In the genomic region with DNA sequence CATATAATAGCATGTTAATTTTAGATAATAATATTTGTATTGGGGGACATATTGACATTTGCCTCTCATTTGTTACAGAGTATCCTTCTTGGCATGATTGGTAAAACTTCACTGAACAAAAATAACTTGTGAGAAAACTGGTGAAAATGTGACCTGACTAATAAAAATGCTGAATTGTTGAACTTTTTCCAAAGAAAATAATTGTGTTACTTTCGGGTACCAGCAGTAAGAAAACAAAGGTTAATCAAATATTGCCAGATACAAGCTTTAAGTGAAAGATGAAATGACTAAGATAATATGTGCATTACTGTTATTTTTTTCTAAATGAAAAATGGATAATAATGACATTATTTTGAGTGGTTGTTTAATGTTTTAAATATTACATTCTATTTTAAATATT, we compare ENCODE assay signal across 25 cellular contexts. TPM values are rescaled to one million over a fixed set of nuclear protein-coding genes. Genes with fewer than 3 reads are reported as not detected.
"Had no signal": no experiment of that assay in that cellular context is flagged by ENCODE, and none has a peak within 500 bp of the region (broad histone marks: within the 10 kb centered on the region; RNA-seq: fewer than 3 reads in every experiment).

No MANE protein-coding gene starts in this region.

- H3K36me3 ChIP-seq: cardiac muscle cell had no signal

- H3K4me3 ChIP-seq: cardiac muscle cell had no signal

- H3K4me1 Mint-ChIP-seq: activated B cell treated with CpG ODN at 0.5 μM for 24 hours; activated CD4-positive, alpha-beta memory T cell treated with anti-CD3 and anti-CD28 coated beads, Interleukin-2, amount 10 ng/mL, durations not matched to agents 7 days and 5 days; activated CD8-positive, alpha-beta memory T cell treated with anti-CD3 and anti-CD28 coated beads, Interleukin-2, amount 10 ng/mL, durations not matched to agents 7 days and 5 days; activated naive CD4-positive, alpha-beta T cell treated with anti-CD3 and anti-CD28 coated beads, Interleukin-2, amount 10 ng/mL, durations not matched to agents 7 days and 5 days; activated naive CD8-positive, alpha-beta T cell treated with anti-CD3 and anti-CD28 coated beads, Interleukin-2, amount 50 U/mL, for 24 hours; central memory CD8-positive, alpha-beta T cell had no signal

- H3K4me3 Mint-ChIP-seq: activated B cell treated with CpG ODN at 0.5 μM for 24 hours; activated CD4-positive, alpha-beta memory T cell treated with anti-CD3 and anti-CD28 coated beads, Interleukin-2, amount 10 ng/mL, durations not matched to agents 7 days and 5 days; activated CD8-positive, alpha-beta memory T cell treated with anti-CD3 and anti-CD28 coated beads, Interleukin-2, amount 10 ng/mL, durations not matched to agents 7 days and 5 days; activated naive CD4-positive, alpha-beta T cell treated with anti-CD3 and anti-CD28 coated beads, Interleukin-2, amount 10 ng/mL, durations not matched to agents 7 days and 5 days; activated naive CD8-positive, alpha-beta T cell; activated naive CD8-positive, alpha-beta T cell treated with anti-CD3 and anti-CD28 coated beads, Interleukin-2, amount 50 U/mL, for 24 hours; central memory CD8-positive, alpha-beta T cell; T-helper 1 cell treated with Interleukin-12 subunit alpha and Interleukin-12 subunit beta and Interleukin-4 antibody, amounts not matched to agents 30 μg/mL and 1 μg/mL, for 36 hours; T-helper 2 cell treated with Interferon-gamma antibody and Interleukin-4, amounts not matched to agents 5 μg/mL and 100 μg/mL, for 36 hours had no signal

- H3K27ac Mint-ChIP-seq: activated B cell treated with CpG ODN at 0.5 μM for 24 hours; activated CD4-positive, alpha-beta memory T cell treated with anti-CD3 and anti-CD28 coated beads, Interleukin-2, amount 10 ng/mL, durations not matched to agents 7 days and 5 days; activated CD8-positive, alpha-beta memory T cell treated with anti-CD3 and anti-CD28 coated beads, Interleukin-2, amount 10 ng/mL, durations not matched to agents 7 days and 5 days; activated naive CD4-positive, alpha-beta T cell treated with anti-CD3 and anti-CD28 coated beads, Interleukin-2, amount 10 ng/mL, durations not matched to agents 7 days and 5 days; activated naive CD8-positive, alpha-beta T cell; activated naive CD8-positive, alpha-beta T cell treated with anti-CD3 and anti-CD28 coated beads, Interleukin-2, amount 50 U/mL, for 24 hours; T-helper 1 cell treated with Interleukin-12 subunit alpha and Interleukin-12 subunit beta and Interleukin-4 antibody, amounts not matched to agents 30 μg/mL and 1 μg/mL, for 36 hours; T-helper 2 cell treated with Interferon-gamma antibody and Interleukin-4, amounts not matched to agents 5 μg/mL and 100 μg/mL, for 36 hours had no signal

- DNase-seq: activated B cell treated with CpG ODN at 0.5 μM for 24 hours; activated CD4-positive, alpha-beta memory T cell treated with anti-CD3 and anti-CD28 coated beads, Interleukin-2, amount 10 ng/mL, durations not matched to agents 7 days and 5 days; activated CD4-positive, alpha-beta T cell treated with anti-CD3 and anti-CD28 coated beads for 48 hours; activated CD4-positive, CD25-positive, alpha-beta regulatory T cell treated with anti-CD3 and anti-CD28 coated beads, Interleukin-2, amount 50 U/mL, for 72 hours; activated CD8-positive, alpha-beta memory T cell treated with anti-CD3 and anti-CD28 coated beads for 24 hours; activated CD8-positive, alpha-beta memory T cell treated with anti-CD3 and anti-CD28 coated beads, Interleukin-2, amount 10 ng/mL, durations not matched to agents 7 days and 5 days; activated CD8-positive, alpha-beta memory T cell treated with anti-CD3 and anti-CD28 coated beads, Interleukin-2, amount 50 U/mL, for 48 hours; activated effector memory CD4-positive, alpha-beta T cell treated with Interleukin-2 at 50 U/mL for 16 hours; activated naive CD4-positive, alpha-beta T cell treated with anti-CD3 and anti-CD28 coated beads, Interleukin-2, amount 10 ng/mL, durations not matched to agents 7 days and 5 days; activated naive CD8-positive, alpha-beta T cell treated with anti-CD3 and anti-CD28 coated beads, Interleukin-2, amount 50 U/mL, for 24 hours; activated T-cell treated with anti-CD3 and anti-CD28 coated beads, Interleukin-2, amount 50 U/mL, for 48 hours; anterior cingulate cortex; MM.1S; NCI-H1930; NCI-H226; NCI-H524; OCI-M1; Right ventricle myocardium superior had no signal

- H3K9ac ChIP-seq: KMS-11 had no signal

- H3K27ac ChIP-seq: cardiac muscle cell, KMS-11 had no signal

- ATAC-seq: activated CD8-positive, alpha-beta memory T cell treated with anti-CD3 and anti-CD28 coated beads, Interleukin-2, amount 10 ng/mL, durations not matched to agents 7 days and 5 days; activated naive CD8-positive, alpha-beta T cell treated with anti-CD3 and anti-CD28 coated beads, Interleukin-2, amount 50 U/mL, for 24 hours had no signal

- H3K4me2 ChIP-seq: KMS-11 had no signal

- H3K9me3 Mint-ChIP-seq: activated B cell treated with CpG ODN at 0.5 μM for 24 hours; activated CD4-positive, alpha-beta memory T cell treated with anti-CD3 and anti-CD28 coated beads, Interleukin-2, amount 10 ng/mL, durations not matched to agents 7 days and 5 days; activated naive CD4-positive, alpha-beta T cell treated with anti-CD3 and anti-CD28 coated beads, Interleukin-2, amount 10 ng/mL, durations not matched to agents 7 days and 5 days; activated naive CD8-positive, alpha-beta T cell treated with anti-CD3 and anti-CD28 coated beads, Interleukin-2, amount 50 U/mL, for 24 hours; central memory CD8-positive, alpha-beta T cell; T-helper 1 cell treated with Interleukin-12 subunit alpha and Interleukin-12 subunit beta and Interleukin-4 antibody, amounts not matched to agents 30 μg/mL and 1 μg/mL, for 36 hours; T-helper 2 cell treated with Interferon-gamma antibody and Interleukin-4, amounts not matched to agents 5 μg/mL and 100 μg/mL, for 36 hours had no signal

- H3K27me3 ChIP-seq: cardiac muscle cell had no signal

- H3K36me3 Mint-ChIP-seq: activated CD8-positive, alpha-beta memory T cell treated with anti-CD3 and anti-CD28 coated beads, Interleukin-2, amount 10 ng/mL, durations not matched to agents 7 days and 5 days; activated naive CD4-positive, alpha-beta T cell treated with anti-CD3 and anti-CD28 coated beads, Interleukin-2, amount 10 ng/mL, durations not matched to agents 7 days and 5 days; activated naive CD8-positive, alpha-beta T cell had no signal

RNA-seq across cellular contexts. Expression of a gene that starts 15.2 kb away (rescaled TPM):
- total RNA-seq: activated B cell treated with CpG ODN at 0.5 μM for 24 hours; activated CD4-positive, alpha-beta memory T cell treated with anti-CD3 and anti-CD28 coated beads, Interleukin-2, amount 10 ng/mL, durations not matched to agents 7 days and 5 days; activated CD8-positive, alpha-beta memory T cell treated with anti-CD3 and anti-CD28 coated beads, Interleukin-2, amount 10 ng/mL, durations not matched to agents 7 days and 5 days; cardiac muscle cell; LHCN-M2; Right ventricle myocardium superior had no signal
- polyA plus RNA-seq: cardiac muscle cell had no signal

RNA-seq across cellular contexts. Expression of a gene that starts 29.8 kb away (rescaled TPM):
- total RNA-seq: activated B cell treated with CpG ODN at 0.5 μM for 24 hours; activated CD4-positive, alpha-beta memory T cell treated with anti-CD3 and anti-CD28 coated beads, Interleukin-2, amount 10 ng/mL, durations not matched to agents 7 days and 5 days; activated CD8-positive, alpha-beta memory T cell treated with anti-CD3 and anti-CD28 coated beads, Interleukin-2, amount 10 ng/mL, durations not matched to agents 7 days and 5 days; cardiac muscle cell; LHCN-M2; Right ventricle myocardium superior had no signal
